8 cellular contexts compared by ENCODE assay signal in the genomic region with DNA sequence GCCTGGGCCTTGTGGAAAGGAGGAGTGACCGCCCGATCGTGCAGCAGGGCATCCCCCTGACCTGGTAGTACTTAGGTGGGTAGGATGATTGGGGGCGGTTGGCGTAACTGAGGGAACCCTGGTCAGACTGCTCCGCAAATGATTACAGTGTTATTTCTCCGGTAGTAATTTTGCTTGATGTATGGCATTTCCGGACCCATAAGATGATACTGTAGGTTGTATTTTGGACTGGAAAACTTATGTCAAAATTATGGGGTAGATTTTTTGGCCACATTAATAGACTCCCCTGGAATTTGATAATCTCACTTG. TPM values are rescaled to one million over a fixed set of nuclear protein-coding genes. Genes with fewer than 3 reads are reported as not detected.
DNase-seq lines count a peak whose midpoint lies in the region; ATAC-seq and TF ChIP-seq lines count a peak whose summit lies in the region.

No MANE protein-coding gene starts in this region.

- DNase-seq in GM10266 (ENCODE audit: extremely low spot score) (peak; percentile 50), epithelial cell of proximal tubule (ENCODE audit: low read depth) (no peak), prostate gland (ENCODE audit: low spot score) (no peak), SW 1271 (lab: John Stamatoyannopoulos, UW) (no peak), GM10248 (ENCODE audit: extremely low spot score) (no peak), amygdala (lab: John Stamatoyannopoulos, UW) (no peak)

- H3K9me3 ChIP-seq in OCI-LY3 (ENCODE audit: insufficient read depth, low read length) (no peaks in the 10 kb centered on the region), prostate gland (no peaks in the 10 kb centered on the region)

- no peak for ATAC-seq in HG03378 (IDR thresholded peaks at IDR 0.05; ENCODE audit: unreplicated experiment)

- peak overlapping the region; percentile 87 for H3K9ac ChIP-seq in OCI-LY3 (ENCODE audit: low read length)

- intact Hi-C loops in prostate gland (cut with DNase I): loop anchor here (5.0 to 10.0 kb wide), 2 partner anchors 119 kb away; partner anchors contain the start of genes UQCR10 and ZMAT5

- WGBS in prostate gland: 0% methylated on average over 8 of the region's 8 CpGs

- POLR2A ChIA-PET in GM10248 (lab: Yijun Ruan, JAX): interaction anchor here (0.6 to 1.1 kb wide), 2 partner anchors 11 to 63 kb away, joined by 3 to 5 read pairs; no protein-coding TSS in a partner anchor

- H3K4me1 ChIP-seq in OCI-LY3 (ENCODE audit: low read length): peaks cover 4% of the 10 kb centered on the region
- no peaks in the 10 kb centered on the region for H3K4me1 ChIP-seq in prostate gland (replicated peaks)

- CTCF ChIA-PET in GM10248 (lab: Yijun Ruan, JAX): interaction anchor here (0.8 to 2.3 kb wide), 3 partner anchors 22 to 122 kb away, joined by 3 to 10 read pairs (median 4); no protein-coding TSS in a partner anchor

- no peaks in the 10 kb centered on the region for H3K36me3 ChIP-seq in OCI-LY3 (replicated peaks; ENCODE audit: low read depth, low read length)
- H3K36me3 ChIP-seq in prostate gland: no peaks in the 10 kb centered on the region

- H4K20me1 ChIP-seq in OCI-LY3 (ENCODE audit: insufficient read depth, low read length): peaks cover 6% of the 10 kb centered on the region

- H3K4me3 ChIP-seq in OCI-LY3 (ENCODE audit: low read length): peak overlapping the region; percentile 88
- H3K4me3 ChIP-seq in epithelial cell of proximal tubule (ENCODE audit: low read depth, low read length): peak overlapping the region; percentile 98
- H3K4me3 ChIP-seq in prostate gland: peak overlapping the region; percentile 88 to 100

- no peak for TF ChIP-seq POLR2A in prostate gland (IDR thresholded peaks at IDR 0.05)

- H3K79me2 ChIP-seq in OCI-LY3 (ENCODE audit: low read length): peaks cover 43% of the 10 kb centered on the region

- TF ChIP-seq CTCF in GM10266 (IDR thresholded peaks at IDR 0.05; ENCODE audit: control insufficient read depth, insufficient read depth, low read depth, missing control alignments): no peak
- TF ChIP-seq CTCF in OCI-LY3 (IDR thresholded peaks at IDR 0.05; ENCODE audit: low read depth, low read length): no peak
- no peak for TF ChIP-seq CTCF in epithelial cell of proximal tubule (conservative IDR thresholded peaks at IDR 0.05; ENCODE audit: low read depth, low read length)
- TF ChIP-seq CTCF in prostate gland (IDR thresholded peaks at IDR 0.05): no peak
- no peak for TF ChIP-seq CTCF in GM10248 (IDR thresholded peaks at IDR 0.05; ENCODE audit: control extremely low read depth, extremely low read depth, low read depth, missing control alignments)

- H3K27me3 ChIP-seq in OCI-LY3 (ENCODE audit: low read depth, low read length) (no peaks in the 10 kb centered on the region), prostate gland (replicated peaks; ENCODE audit: insufficient read depth) (no peaks in the 10 kb centered on the region)

- H3K4me2 ChIP-seq in OCI-LY3 (ENCODE audit: low read length): peak overlapping the region; percentile 90

- peak overlapping the region; percentile 90; the same call in 1 of the 2 replicates for H2AFZ ChIP-seq in OCI-LY3 (ENCODE audit: low read depth, low read length)

- H3K27ac ChIP-seq in OCI-LY3 (ENCODE audit: low read length) (peak overlapping the region; percentile 43; the same call in 1 of the 2 replicates), prostate gland (peak overlapping the region; percentile 98 to 99)

RNA-seq across cellular contexts. Expression of gene MTMR3, which starts 0.8 kb away (rescaled TPM):
- total RNA-seq in epithelial cell of proximal tubule (10.1 and 36.4 TPM in 2 replicates), prostate gland (10 to 100 TPM; 37.9 to 93.7 TPM)

RNA-seq across cellular contexts. Expression of gene ASCC2, which starts 45.7 kb away (rescaled TPM):
- 24.0 and 29.1 TPM in 2 replicates for total RNA-seq in epithelial cell of proximal tubule
- total RNA-seq in prostate gland: 10 to 100 TPM; 42.5 to 82.6 TPM
